ENCODE assay signal across 8 cellular contexts in genomic region chr6:43798688-43799444, GRCh38. TPM values are rescaled to one million over a fixed set of nuclear protein-coding genes. Genes with fewer than 3 reads are reported as not detected.
DNase-seq lines count a peak whose midpoint lies in the region; ATAC-seq and TF ChIP-seq lines count a peak whose summit lies in the region.

No MANE protein-coding gene starts in this region.

- WGBS in body of pancreas, 2 donors = 22 to 35% methylated on average over 8 to 10 of the region's 10 CpGs

- TF ChIP-seq POLR2A in body of pancreas (IDR thresholded peaks at IDR 0.05) = peak; percentile 61 to 68 (median 63)

- no peaks in the 10 kb centered on the region for H3K36me3 ChIP-seq in MG63
- H3K36me3 ChIP-seq in body of pancreas (replicated peaks in 1 of 2; ENCODE audit: insufficient read depth in 1 of 2, low read depth in 2 of 2) = no peaks in the 10 kb centered on the region
- H3K36me3 ChIP-seq in lower lobe of right lung = no peaks in the 10 kb centered on the region

- H3K27ac ChIP-seq in body of pancreas (peak overlapping the region; percentile 66 to 91 (median 83)), lower lobe of right lung (peak overlapping the region; percentile 60)

- peak; percentile 95 for ATAC-seq in body of pancreas
- peak; percentile 93 to 96 for ATAC-seq in lower lobe of right lung
- ATAC-seq in sciatic nerve = no peak

- peaks cover 63% of the 10 kb centered on the region for H3K4me1 ChIP-seq in body of pancreas
- H3K4me1 ChIP-seq in lower lobe of right lung = peaks cover 52% of the 10 kb centered on the region

- peak; percentile 33 to 44 for DNase-seq in activated T-cell treated with anti-CD3 and anti-CD28 coated beads, Interleukin-2, amount 50 U/mL, for 48 hours
- DNase-seq in activated T-cell treated with anti-CD3 and anti-CD28 coated beads for 4 hours = no peak
- DNase-seq in MG63 = peak; percentile 65
- DNase-seq in body of pancreas = peak; percentile 91 to 99 (median 96)
- DNase-seq in lower lobe of right lung = peak; percentile 90
- no peak for DNase-seq in NAMALWA (ENCODE audit: low spot score)
- no peak for DNase-seq in nucleus accumbens (lab: John Stamatoyannopoulos, UW)
- DNase-seq in sciatic nerve (ENCODE audit: low spot score) = no peak

- H3K9me3 ChIP-seq in MG63 = no peaks in the 10 kb centered on the region
- no peaks in the 10 kb centered on the region for H3K9me3 ChIP-seq in body of pancreas
- no peaks in the 10 kb centered on the region for H3K9me3 ChIP-seq in lower lobe of right lung

- intact Hi-C loops in body of pancreas (cut with DNase I) = no loop called here
- intact Hi-C loops in lower lobe of right lung (cut with DNase I) = no loop called here
- intact Hi-C loops in sciatic nerve (cut with DNase I) = no loop called here

- no peak overlapping the region for H3K4me3 ChIP-seq in MG63
- no peak overlapping the region for H3K4me3 ChIP-seq in body of pancreas
- H3K4me3 ChIP-seq in lower lobe of right lung = no peak overlapping the region

- TF ChIP-seq CTCF in body of pancreas (IDR thresholded peaks at IDR 0.05) = peak in 1 of 7 experiments; percentile 2
- no peak for TF ChIP-seq CTCF in lower lobe of right lung (IDR thresholded peaks at IDR 0.05)

- no peaks in the 10 kb centered on the region for H3K27me3 ChIP-seq in MG63
- H3K27me3 ChIP-seq in body of pancreas = no peaks in the 10 kb centered on the region
- no peaks in the 10 kb centered on the region for H3K27me3 ChIP-seq in lower lobe of right lung (ENCODE audit: low read depth)

RNA-seq across cellular contexts. Expression of gene VEGFA, which starts 28.9 kb away (rescaled TPM):
- 55.5 and 57.6 TPM in 2 replicates for total RNA-seq in MG63 (2014; rRNA removed; shearing (Covaris generic); ENCODE audit: low replicate concordance)
- 100 to 1,000 TPM in 1 of 2 donors, 10 to 100 TPM in 1; 84.8 to 272 TPM for total RNA-seq in body of pancreas
- total RNA-seq in lower lobe of right lung = 196 TPM
- 155 TPM for total RNA-seq in sciatic nerve

Comparison
In these comparisons a context has a peak if more than half of its experiments do, and no peak if none do; other contexts are left out.
1. DNase-seq: peak in activated T-cell treated with anti-CD3 and anti-CD28 coated beads, Interleukin-2, amount 50 U/mL, for 48 hours (2 of 2), MG63 (single experiment), body of pancreas (4 of 4) and lower lobe of right lung (single experiment); none in activated T-cell treated with anti-CD3 and anti-CD28 coated beads for 4 hours (single experiment), NAMALWA (single experiment), nucleus accumbens (0 of 56) and sciatic nerve (single experiment).